ENCODE assay signal across 19 cellular contexts in genomic region chr4:40258624-40259023, GRCh38.
DNase-seq lines count a peak whose midpoint lies in the region; ATAC-seq and TF ChIP-seq lines count a peak whose summit lies in the region.
"Had no signal": no experiment of that assay in that cellular context is flagged by ENCODE, and none has a peak within 500 bp of the region (broad histone marks: within the 10 kb centered on the region; RNA-seq: fewer than 3 reads in every experiment).

No MANE protein-coding gene starts in this region.

- H3K4me3 Mint-ChIP-seq in activated CD4-positive, alpha-beta T cell treated with anti-CD3 and anti-CD28 coated beads, Interleukin-2, amount 10 ng/mL, durations not matched to agents 7 days and 5 days, result peak overlapping the region; percentile 8
- peak overlapping the region in 5 of 8 donors; percentile 32 to 75 (median 36) for H3K4me3 Mint-ChIP-seq in CD4-positive, alpha-beta memory T cell
- peak overlapping the region; percentile 47 for H3K4me3 Mint-ChIP-seq in activated CD8-positive, alpha-beta T cell treated with anti-CD3 and anti-CD28 coated beads for 36 hours
- peak overlapping the region; percentile 38 to 93 (median 70) for H3K4me3 Mint-ChIP-seq in naive thymus-derived CD4-positive, alpha-beta T cell

- H3K4me1 Mint-ChIP-seq in activated CD4-positive, alpha-beta T cell treated with anti-CD3 and anti-CD28 coated beads, Interleukin-2, amount 10 ng/mL, durations not matched to agents 7 days and 5 days, result peaks cover 70% of the 10 kb centered on the region
- H3K4me1 Mint-ChIP-seq in CD4-positive, alpha-beta memory T cell, result peaks cover 32 to 76% (median 56%) of the 10 kb centered on the region in 4 donors
- peaks cover 80% of the 10 kb centered on the region for H3K4me1 Mint-ChIP-seq in activated CD8-positive, alpha-beta T cell treated with anti-CD3 and anti-CD28 coated beads for 36 hours (ENCODE audit: low read depth)
- H3K4me1 Mint-ChIP-seq in naive thymus-derived CD4-positive, alpha-beta T cell, result peaks cover 46 to 93% (median 84%) of the 10 kb centered on the region in 7 donors

- H3K27ac Mint-ChIP-seq in activated CD4-positive, alpha-beta T cell treated with anti-CD3 and anti-CD28 coated beads, Interleukin-2, amount 10 ng/mL, durations not matched to agents 7 days and 5 days, result peak overlapping the region; percentile 83
- peak overlapping the region in 6 of 7 donors; percentile 21 to 90 (median 62) for H3K27ac Mint-ChIP-seq in CD4-positive, alpha-beta memory T cell
- H3K27ac Mint-ChIP-seq in activated CD8-positive, alpha-beta T cell treated with anti-CD3 and anti-CD28 coated beads for 36 hours, result peak overlapping the region; percentile 84
- peak overlapping the region; percentile 56 to 99 (median 94) for H3K27ac Mint-ChIP-seq in naive thymus-derived CD4-positive, alpha-beta T cell

- no peak overlapping the region for H3K27ac ChIP-seq in CD4-positive, alpha-beta memory T cell (ENCODE audit: low read depth, low read length)
- peak overlapping the region; percentile 61 for H3K27ac ChIP-seq in naive thymus-derived CD4-positive, alpha-beta T cell (ENCODE audit: low read depth, low read length)
- H3K27ac ChIP-seq: gastroesophageal sphincter, upper lobe of right lung had no signal

- intact Hi-C loops in CD4-positive, alpha-beta memory T cell (cut with micrococcal nuclease), result no loop called here
- intact Hi-C loops in activated CD8-positive, alpha-beta T cell treated with anti-CD3 and anti-CD28 coated beads for 36 hours (cut with micrococcal nuclease), result no loop called here
- intact Hi-C loops in naive thymus-derived CD4-positive, alpha-beta T cell (cut with micrococcal nuclease), result loop anchor here in 1 of 2 donors (1.0 to 5.0 kb wide), 2 partner anchors 51 to 201 kb away; partner anchors contain the start of gene N4BP2

- no peaks in the 10 kb centered on the region for H3K27me3 ChIP-seq in CD4-positive, alpha-beta memory T cell (ENCODE audit: insufficient read depth, low read length)
- H3K27me3 ChIP-seq in naive thymus-derived CD4-positive, alpha-beta T cell (ENCODE audit: control insufficient read depth in 2 of 2, insufficient read depth in 2 of 2, low read length in 2 of 2), result no peaks in the 10 kb centered on the region
- H3K27me3 ChIP-seq: gastroesophageal sphincter, upper lobe of right lung had no signal

- H3K9me3 Mint-ChIP-seq in activated CD4-positive, alpha-beta T cell treated with anti-CD3 and anti-CD28 coated beads, Interleukin-2, amount 10 ng/mL, durations not matched to agents 7 days and 5 days, result peaks cover 3% of the 10 kb centered on the region
- H3K9me3 Mint-ChIP-seq in CD4-positive, alpha-beta memory T cell, result peaks cover 0 to 2% (median 0%) of the 10 kb centered on the region in 8 donors
- peaks cover 3% of the 10 kb centered on the region for H3K9me3 Mint-ChIP-seq in activated CD8-positive, alpha-beta T cell treated with anti-CD3 and anti-CD28 coated beads for 36 hours
- H3K9me3 Mint-ChIP-seq in naive thymus-derived CD4-positive, alpha-beta T cell, result peaks cover 0 to 1% (median 0%) of the 10 kb centered on the region in 11 donors

- H3K4me1 ChIP-seq in CD4-positive, alpha-beta memory T cell (ENCODE audit: insufficient read depth, low read length), result peaks cover 56% of the 10 kb centered on the region
- peaks cover 24 to 81% of the 10 kb centered on the region in 2 donors for H3K4me1 ChIP-seq in naive thymus-derived CD4-positive, alpha-beta T cell (ENCODE audit: control insufficient read depth in 2 of 2, insufficient read depth in 2 of 2, low read length in 2 of 2)
- H3K4me1 ChIP-seq: gastroesophageal sphincter, upper lobe of right lung had no signal

- H3K27me3 Mint-ChIP-seq in activated CD4-positive, alpha-beta T cell treated with anti-CD3 and anti-CD28 coated beads, Interleukin-2, amount 10 ng/mL, durations not matched to agents 7 days and 5 days, result no peaks in the 10 kb centered on the region
- no peaks in the 10 kb centered on the region for H3K27me3 Mint-ChIP-seq in CD4-positive, alpha-beta memory T cell
- H3K27me3 Mint-ChIP-seq in activated CD8-positive, alpha-beta T cell treated with anti-CD3 and anti-CD28 coated beads for 36 hours, result no peaks in the 10 kb centered on the region
- H3K27me3 Mint-ChIP-seq in naive thymus-derived CD4-positive, alpha-beta T cell, result no peaks in the 10 kb centered on the region

- no peaks in the 10 kb centered on the region for H3K36me3 ChIP-seq in CD4-positive, alpha-beta memory T cell (ENCODE audit: insufficient read depth, low read length)
- H3K36me3 ChIP-seq in naive thymus-derived CD4-positive, alpha-beta T cell (ENCODE audit: control insufficient read depth in 2 of 3, insufficient read depth in 3 of 3, low read length in 3 of 3), result no peaks in the 10 kb centered on the region
- H3K36me3 ChIP-seq: gastroesophageal sphincter, upper lobe of right lung had no signal

- POLR2A ChIA-PET in activated CD4-positive, alpha-beta T cell treated with anti-CD3 and anti-CD28 coated beads, Interleukin-2, amount 10 ng/mL, durations not matched to agents 7 days and 5 days (lab: Charles Lee), result no interaction called here
- POLR2A ChIA-PET in CD4-positive, alpha-beta memory T cell (lab: Charles Lee; ENCODE audit: partially characterized antibody), result interaction anchor here (0.6 to 1.0 kb wide), 3 partner anchors 11 to 51 kb away, joined by 3 read pairs; no protein-coding TSS in a partner anchor
- POLR2A ChIA-PET in activated CD8-positive, alpha-beta T cell treated with anti-CD3 and anti-CD28 coated beads for 36 hours (lab: Charles Lee), result interaction anchor here (0.7 to 5.1 kb wide), 7 partner anchors 8 to 202 kb away, joined by 3 to 24 read pairs (median 3); no protein-coding TSS in a partner anchor
- POLR2A ChIA-PET in naive thymus-derived CD4-positive, alpha-beta T cell (lab: Charles Lee), result interaction anchor here (0.6 to 15.5 kb wide), 13 partner anchors 9 to 63 kb away, joined by 3 to 206 read pairs (median 5); no protein-coding TSS in a partner anchor

- CTCF ChIA-PET in activated CD4-positive, alpha-beta T cell treated with anti-CD3 and anti-CD28 coated beads, Interleukin-2, amount 10 ng/mL, durations not matched to agents 7 days and 5 days (lab: Charles Lee), result interaction anchor here (0.8 to 1.2 kb wide), 4 partner anchors 11 to 52 kb away, joined by 3 to 4 read pairs (median 4); no protein-coding TSS in a partner anchor
- CTCF ChIA-PET in CD4-positive, alpha-beta memory T cell (lab: Charles Lee; ENCODE audit: partially characterized antibody), result interaction anchor here (0.6 to 1.2 kb wide), 3 partner anchors 11 to 104 kb away, joined by 3 read pairs; no protein-coding TSS in a partner anchor
- CTCF ChIA-PET in activated CD8-positive, alpha-beta T cell treated with anti-CD3 and anti-CD28 coated beads for 36 hours (lab: Charles Lee), result interaction anchor here (1.1 to 2.1 kb wide), 10 partner anchors 9 to 67 kb away, joined by 3 to 9 read pairs (median 4); no protein-coding TSS in a partner anchor
- CTCF ChIA-PET in naive thymus-derived CD4-positive, alpha-beta T cell (lab: Charles Lee), result interaction anchor here (0.9 to 2.3 kb wide), 3 partner anchors 25 to 50 kb away, joined by 4 to 9 read pairs (median 6); no protein-coding TSS in a partner anchor

- TF ChIP-seq CTCF in activated CD8-positive, alpha-beta T cell treated with anti-CD3 and anti-CD28 coated beads for 36 hours (IDR thresholded peaks at IDR 0.05), result no peak

- DNase-seq in activated CD4-positive, alpha-beta T cell treated with anti-CD3 and anti-CD28 coated beads, Interleukin-2, amount 10 ng/mL, durations not matched to agents 7 days and 5 days, result no peak
- DNase-seq in activated CD4-positive, alpha-beta T cell treated with anti-CD3 and anti-CD28 coated beads for 4 hours, result no peak
- DNase-seq in CD4-positive, alpha-beta memory T cell, result no peak
- no peak for DNase-seq in activated CD8-positive, alpha-beta T cell treated with anti-CD3 and anti-CD28 coated beads for 36 hours
- peak in 5 of 9 donors; percentile 39 to 62 (median 47) for DNase-seq in naive thymus-derived CD4-positive, alpha-beta T cell
- no peak for DNase-seq in SW480 (ENCODE audit: low spot score)
- no peak for DNase-seq in mucosa of gallbladder (ENCODE audit: low spot score)
- DNase-seq in stimulated activated CD4-positive, alpha-beta T cell treated with anti-CD3 and anti-CD28 coated beads, Interleukin-12 subunit alpha, Interleukin-12 subunit beta, amount 100 ng/mL, for 4 hours, result no peak
- DNase-seq: amniotic stem cell, erythroblast, left cardiac atrium, MM.1S, NCI-H187, NCI-H446, nucleus accumbens, retina, upper lobe of right lung had no signal

- no peaks in the 10 kb centered on the region for H3K9me3 ChIP-seq in CD4-positive, alpha-beta memory T cell (ENCODE audit: control insufficient read depth in 1 of 2, low read length in 2 of 2)
- H3K9me3 ChIP-seq in naive thymus-derived CD4-positive, alpha-beta T cell (ENCODE audit: control insufficient read depth in 2 of 3, low read length in 3 of 3), result no peaks in the 10 kb centered on the region
- H3K9me3 ChIP-seq: gastroesophageal sphincter, upper lobe of right lung had no signal

- no peak for ATAC-seq in activated CD8-positive, alpha-beta T cell treated with anti-CD3 and anti-CD28 coated beads for 36 hours
- peak; percentile 63 for ATAC-seq in naive thymus-derived CD4-positive, alpha-beta T cell
- ATAC-seq: gastroesophageal sphincter, HepG2, left cardiac atrium, upper lobe of right lung had no signal

- H3K4me3 ChIP-seq in CD4-positive, alpha-beta memory T cell (ENCODE audit: low read length in 2 of 2), result no peak overlapping the region
- no peak overlapping the region for H3K4me3 ChIP-seq in naive thymus-derived CD4-positive, alpha-beta T cell (ENCODE audit: low read length)
- H3K4me3 ChIP-seq: gastroesophageal sphincter, upper lobe of right lung had no signal

- peaks cover 2% of the 10 kb centered on the region for H3K36me3 Mint-ChIP-seq in activated CD4-positive, alpha-beta T cell treated with anti-CD3 and anti-CD28 coated beads, Interleukin-2, amount 10 ng/mL, durations not matched to agents 7 days and 5 days (ENCODE audit: low read depth)
- H3K36me3 Mint-ChIP-seq in CD4-positive, alpha-beta memory T cell, result no peaks in the 10 kb centered on the region
- H3K36me3 Mint-ChIP-seq in activated CD8-positive, alpha-beta T cell treated with anti-CD3 and anti-CD28 coated beads for 36 hours (ENCODE audit: low read depth), result peaks cover 2% of the 10 kb centered on the region
- no peaks in the 10 kb centered on the region for H3K36me3 Mint-ChIP-seq in naive thymus-derived CD4-positive, alpha-beta T cell

Comparison
In these comparisons a context has a peak if more than half of its experiments do, and no peak if none do; other contexts are left out.
1. DNase-seq: peak in naive thymus-derived CD4-positive, alpha-beta T cell (5 of 9); none in activated CD4-positive, alpha-beta T cell treated with anti-CD3 and anti-CD28 coated beads, Interleukin-2, amount 10 ng/mL, durations not matched to agents 7 days and 5 days (single experiment), activated CD4-positive, alpha-beta T cell treated with anti-CD3 and anti-CD28 coated beads for 4 hours (0 of 2), CD4-positive, alpha-beta memory T cell (0 of 5), activated CD8-positive, alpha-beta T cell treated with anti-CD3 and anti-CD28 coated beads for 36 hours (single experiment), SW480 (single experiment), mucosa of gallbladder (single experiment) and stimulated activated CD4-positive, alpha-beta T cell treated with anti-CD3 and anti-CD28 coated beads, Interleukin-12 subunit alpha, Interleukin-12 subunit beta, amount 100 ng/mL, for 4 hours (single experiment).
2. H3K4me3 Mint-ChIP-seq: peak in every context shown above with its lines; median percentile 70 in naive thymus-derived CD4-positive, alpha-beta T cell; 47 in activated CD8-positive, alpha-beta T cell treated with anti-CD3 and anti-CD28 coated beads for 36 hours; 36 in CD4-positive, alpha-beta memory T cell; 8 in activated CD4-positive, alpha-beta T cell treated with anti-CD3 and anti-CD28 coated beads, Interleukin-2, amount 10 ng/mL, durations not matched to agents 7 days and 5 days.
3. Peak in every context shown above with its lines, with median percentiles within 50 percentile points of each other: H3K27ac Mint-ChIP-seq.